13 cellular contexts compared by ENCODE assay signal in genomic region chr9:41079464-41079863, GRCh38. TPM values are rescaled to one million over a fixed set of nuclear protein-coding genes. Genes with fewer than 3 reads are reported as not detected.
"Had no signal": no experiment of that assay in that cellular context is flagged by ENCODE, and none has a peak within 500 bp of the region (broad histone marks: within the 10 kb centered on the region; RNA-seq: fewer than 3 reads in every experiment).

No MANE protein-coding gene starts in this region.

RNA-seq across cellular contexts. Expression of gene FOXD4L6, which starts 49.0 kb away (rescaled TPM):
- total RNA-seq: naive thymus-derived CD4-positive, alpha-beta T cell; natural killer cell; ovary; progenitor cell of endocrine pancreas; psoas muscle; right cardiac atrium; right lobe of liver; sigmoid colon; testis; transverse colon; ureter; vagina had no signal
- polyA plus RNA-seq: naive thymus-derived CD4-positive, alpha-beta T cell; ovary; right cardiac atrium; smooth muscle cell had no signal
